9 cellular contexts compared by ENCODE assay signal in the genomic region with DNA sequence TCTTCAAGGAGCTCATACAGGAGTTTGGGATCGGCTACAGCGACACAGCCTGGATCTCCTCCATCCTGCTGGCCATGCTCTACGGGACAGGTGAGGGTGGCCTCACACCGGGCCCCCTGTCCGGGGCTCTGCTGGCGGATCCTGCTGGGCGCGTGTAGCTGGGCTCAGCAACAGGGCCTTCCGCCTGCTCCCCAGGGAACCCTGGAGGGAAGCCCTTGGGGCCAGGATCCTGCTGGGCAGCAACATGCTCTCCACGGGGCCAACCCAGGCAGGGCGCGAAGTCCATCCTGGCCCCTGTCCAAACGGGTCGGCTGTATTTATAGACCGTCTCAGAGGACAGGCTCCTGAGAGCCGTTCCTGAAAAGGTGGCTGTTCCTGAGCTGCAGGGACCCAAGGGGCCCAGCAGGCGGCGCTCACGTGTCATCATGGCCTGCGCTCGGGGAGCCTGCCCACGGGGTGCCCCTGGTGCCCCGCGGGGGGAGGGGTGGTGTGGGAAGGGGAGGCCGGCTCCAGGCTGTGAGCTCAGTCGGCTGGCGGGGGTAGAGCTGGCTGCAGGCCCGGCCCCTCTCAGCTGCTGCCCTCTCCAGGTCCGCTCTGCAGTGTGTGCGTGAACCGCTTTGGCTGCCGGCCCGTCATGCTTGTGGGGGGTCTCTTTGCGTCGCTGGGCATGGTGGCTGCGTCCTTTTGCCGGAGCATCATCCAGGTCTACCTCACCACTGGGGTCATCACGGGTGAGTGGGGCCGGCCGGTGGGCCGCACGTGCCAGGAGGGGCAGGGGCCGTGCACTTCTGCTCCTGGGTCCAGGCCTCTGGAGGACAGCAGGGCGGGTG. TPM values are rescaled to one million over a fixed set of nuclear protein-coding genes. Genes with fewer than 3 reads are reported as not detected.
DNase-seq lines count a peak whose midpoint lies in the region; ATAC-seq, FAIRE-seq and TF ChIP-seq lines count a peak whose summit lies in the region.
"Had no signal": no experiment of that assay in that cellular context is flagged by ENCODE, and none has a peak within 500 bp of the region (broad histone marks: within the 10 kb centered on the region; RNA-seq: fewer than 3 reads in every experiment).

No MANE protein-coding gene starts in this region.

- no peak for ATAC-seq in HG03439 (IDR thresholded peaks at IDR 0.05; ENCODE audit: unreplicated experiment)
- no peak for ATAC-seq in HG02623 (IDR thresholded peaks at IDR 0.05; ENCODE audit: unreplicated experiment)

- no peaks in the 10 kb centered on the region for H3K36me3 ChIP-seq in kidney (ENCODE audit: control insufficient read depth in 1 of 2, insufficient read depth in 2 of 2, low read length in 2 of 2)

- FAIRE-seq in kidney (lab: Jason Lieb, UNC) = no peak

- peaks cover 35 to 68% of the 10 kb centered on the region in 2 donors for H3K4me1 ChIP-seq in kidney (ENCODE audit: control insufficient read depth in 1 of 2, insufficient read depth in 1 of 2, low read depth in 1 of 2, low read length in 2 of 2)

- H3K27ac ChIP-seq in VCaP = peak overlapping the region; percentile 26; the same call in 1 of the 2 replicates
- peak overlapping the region in 1 of 2 donors; percentile 63 for H3K27ac ChIP-seq in kidney (ENCODE audit: low read depth in 2 of 2, low read length in 2 of 2)
- H3K27ac ChIP-seq: SJSA1 had no signal

- no peak overlapping the region for H3K4me3 ChIP-seq in kidney (ENCODE audit: low read length in 2 of 2)
- H3K4me3 ChIP-seq: SJSA1 had no signal

- H3K9ac ChIP-seq in kidney (ENCODE audit: low read length in 2 of 2) = peak overlapping the region in 1 of 2 donors; percentile 22

- peak; percentile 94 for TF ChIP-seq CTCF in VCaP (conservative IDR thresholded peaks at IDR 0.05)
- TF ChIP-seq CTCF in kidney (IDR thresholded peaks at IDR 0.05; ENCODE audit: borderline replicate concordance, extremely low read depth, insufficient read depth) = peak; percentile 77

- DNase-seq in DMS153 (lab: John Stamatoyannopoulos, UW) (peak; percentile 63), NAMALWA (ENCODE audit: low spot score) (peak; percentile 74), brain pericyte (ENCODE audit: low read depth, low spot score) (peak; percentile 65), kidney (peak; percentile 88)
- DNase-seq in stimulated activated CD4-positive, alpha-beta T cell treated with anti-CD3 and anti-CD28 coated beads, Interleukin-4, amount 100 ng/mL, for 1 hour = peak; percentile 77

- intact Hi-C loops in kidney (cut with DNase I) = loop anchor here (10.0 kb wide), 1 partner anchor 88 kb away; no protein-coding TSS in a partner anchor

- no peaks in the 10 kb centered on the region for H3K9me3 ChIP-seq in kidney (ENCODE audit: control insufficient read depth in 1 of 2, low read length in 2 of 2)
- H3K9me3 ChIP-seq: SJSA1 had no signal

RNA-seq across cellular contexts. Expression of a gene that starts 7.5 kb away (rescaled TPM):
- 85.7 TPM for total RNA-seq in kidney
- polyA plus RNA-seq in kidney (ENCODE audit: insufficient read depth, low read depth, low replicate concordance) = 28.8 TPM

RNA-seq across cellular contexts. Expression of a gene that starts 23.7 kb away (rescaled TPM):
- total RNA-seq in kidney = 79.4 TPM
- polyA plus RNA-seq in kidney (ENCODE audit: insufficient read depth, low read depth, low replicate concordance) = 46.7 TPM

RNA-seq across cellular contexts. Expression of a gene that starts 37.1 kb away (rescaled TPM):
- 160 TPM for total RNA-seq in kidney
- 69.7 TPM for polyA plus RNA-seq in kidney (ENCODE audit: insufficient read depth, low read depth, low replicate concordance)
